9 cellular contexts compared by ENCODE assay signal in the genomic region with DNA sequence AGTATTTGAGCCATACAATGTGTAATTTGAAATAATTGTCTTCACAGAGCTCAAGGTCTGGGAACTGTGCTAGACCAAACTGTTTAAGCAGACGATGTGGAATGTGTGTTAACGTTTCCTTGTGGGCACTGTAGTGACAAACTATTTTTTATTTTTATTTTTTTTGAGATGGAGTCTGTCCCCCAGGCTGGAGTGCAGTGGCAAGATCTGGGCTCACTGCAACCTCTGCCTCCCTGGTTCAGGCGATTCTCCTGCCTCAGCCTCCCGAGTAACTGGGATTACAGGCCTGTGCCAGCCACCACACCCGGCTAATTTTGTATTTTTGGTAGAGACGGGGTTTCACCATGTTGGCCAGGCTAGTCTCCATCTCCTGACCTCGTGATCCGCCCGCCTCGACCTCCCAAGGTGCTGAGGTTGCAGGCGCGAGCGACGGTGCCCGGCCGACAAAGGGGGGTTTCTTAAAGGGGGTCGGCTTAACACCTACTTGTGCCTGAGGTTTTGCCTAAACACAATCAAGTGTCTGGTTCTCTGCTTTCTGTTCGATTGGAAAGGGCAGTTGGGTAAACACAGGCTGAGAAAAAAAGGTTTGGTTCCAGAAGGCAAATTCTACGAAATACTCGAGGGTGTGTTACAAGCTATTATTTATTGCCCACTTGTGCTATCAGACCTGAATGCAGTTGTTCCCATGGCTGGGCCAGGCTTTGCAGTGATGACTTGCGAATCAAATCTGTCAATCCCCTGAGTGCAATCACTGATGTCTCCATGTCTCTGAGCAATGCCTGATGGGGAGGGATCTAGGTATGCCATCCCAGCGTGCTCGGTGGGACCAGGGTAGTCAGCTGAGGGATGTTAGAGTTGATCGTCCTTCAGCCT. TPM values are rescaled to one million over a fixed set of nuclear protein-coding genes. Genes with fewer than 3 reads are reported as not detected.
DNase-seq lines count a peak whose midpoint lies in the region; ATAC-seq and TF ChIP-seq lines count a peak whose summit lies in the region.
"Had no signal": no experiment of that assay in that cellular context is flagged by ENCODE, and none has a peak within 500 bp of the region (broad histone marks: within the 10 kb centered on the region; RNA-seq: fewer than 3 reads in every experiment).

No MANE protein-coding gene starts in this region.

- peak overlapping the region; percentile 86 to 92 (median 89) for H3K4me3 Mint-ChIP-seq in naive thymus-derived CD4-positive, alpha-beta T cell

- intact Hi-C loops in naive thymus-derived CD4-positive, alpha-beta T cell (cut with micrococcal nuclease), result loop anchor here (2.0 to 5.0 kb wide), 6 partner anchors 129 to 1426 kb away; a partner anchor contains a TSS
- intact Hi-C loops in left colon (cut with DNase I, micrococcal nuclease), result no loop called here

- peaks cover 13 to 42% (median 33%) of the 10 kb centered on the region in 7 donors for H3K4me1 Mint-ChIP-seq in naive thymus-derived CD4-positive, alpha-beta T cell

- peak overlapping the region; percentile 78 to 92 (median 86) for H3K27ac Mint-ChIP-seq in naive thymus-derived CD4-positive, alpha-beta T cell

- no peaks in the 10 kb centered on the region for H3K9me3 Mint-ChIP-seq in naive thymus-derived CD4-positive, alpha-beta T cell

- POLR2A ChIA-PET in AG04449 (lab: Yijun Ruan, JAX), result interaction anchor here (1.1 to 4.5 kb wide), 6 partner anchors 8 to 183 kb away, joined by 4 to 36 read pairs (median 7); a partner anchor contains a TSS
- POLR2A ChIA-PET in naive thymus-derived CD4-positive, alpha-beta T cell (lab: Charles Lee), result interaction anchor here (0.6 to 6.8 kb wide), 9 partner anchors 9 to 1237 kb away, joined by 3 to 183 read pairs (median 12); a partner anchor contains a TSS

- no peaks in the 10 kb centered on the region for H3K27me3 Mint-ChIP-seq in naive thymus-derived CD4-positive, alpha-beta T cell

- H3K36me3 ChIP-seq in KOPT-K1 (ENCODE audit: insufficient read depth, low read length), result peaks cover 60% of the 10 kb centered on the region
- H3K36me3 ChIP-seq in naive thymus-derived CD4-positive, alpha-beta T cell (ENCODE audit: control insufficient read depth in 2 of 3, insufficient read depth in 3 of 3, low read length in 3 of 3), result peaks cover 36 to 52% (median 37%) of the 10 kb centered on the region in 3 experiments

- peaks cover 14 to 48% (median 25%) of the 10 kb centered on the region in 5 donors for H3K36me3 Mint-ChIP-seq in naive thymus-derived CD4-positive, alpha-beta T cell

- peaks cover 22 to 26% of the 10 kb centered on the region in 2 donors for H3K4me1 ChIP-seq in naive thymus-derived CD4-positive, alpha-beta T cell (ENCODE audit: control insufficient read depth in 2 of 2, insufficient read depth in 2 of 2, low read length in 2 of 2)

- CTCF ChIA-PET in AG04449 (lab: Yijun Ruan, JAX), result interaction anchor here (0.9 to 1.2 kb wide), 4 partner anchors 8 to 132 kb away, joined by 3 to 9 read pairs (median 4); a partner anchor contains a TSS
- CTCF ChIA-PET in naive thymus-derived CD4-positive, alpha-beta T cell (lab: Charles Lee), result no interaction called here

- no peak for ATAC-seq in naive thymus-derived CD4-positive, alpha-beta T cell
- ATAC-seq in left colon, result no peak

- H3K27ac ChIP-seq in KOPT-K1 (ENCODE audit: low read depth, low read length, poor library complexity, severe bottlenecking), result peak overlapping the region; percentile 92
- H3K27ac ChIP-seq in naive thymus-derived CD4-positive, alpha-beta T cell (ENCODE audit: low read depth, low read length), result peak overlapping the region; percentile 90

- DNase-seq in AG04449 (ENCODE audit: low read depth, low spot score), result no peak
- no peak for DNase-seq in choroid plexus epithelial cell (ENCODE audit: low read depth)
- no peak for DNase-seq in naive thymus-derived CD4-positive, alpha-beta T cell
- no peak for DNase-seq in NCI-H2227 (lab: John Stamatoyannopoulos, UW; ENCODE audit: unreplicated experiment)
- no peak for DNase-seq in AML-193 (lab: John Stamatoyannopoulos, UW)
- DNase-seq in NCI-H146 (lab: John Stamatoyannopoulos, UW), result no peak
- DNase-seq in left colon, result no peak
- DNase-seq: T-helper 9 cell had no signal

- H3K4me3 ChIP-seq in AG04449 (ENCODE audit: low read depth, low read length) (peak overlapping the region; percentile 90), choroid plexus epithelial cell (ENCODE audit: low read depth, low read length) (peak overlapping the region; percentile 98)
- H3K4me3 ChIP-seq in naive thymus-derived CD4-positive, alpha-beta T cell (ENCODE audit: low read length), result peak overlapping the region; percentile 82

- no peaks in the 10 kb centered on the region for H3K9me3 ChIP-seq in KOPT-K1 (ENCODE audit: insufficient read depth, low read length, poor library complexity, severe bottlenecking)
- H3K9me3 ChIP-seq in naive thymus-derived CD4-positive, alpha-beta T cell (ENCODE audit: control insufficient read depth in 2 of 3, low read length in 3 of 3), result no peaks in the 10 kb centered on the region

- no peak for TF ChIP-seq CTCF in AG04449 (IDR thresholded peaks at IDR 0.05; ENCODE audit: insufficient read depth, low read length, missing control alignments)
- TF ChIP-seq CTCF in choroid plexus epithelial cell (conservative IDR thresholded peaks at IDR 0.05; ENCODE audit: low read depth, low read length), result no peak

- no peaks in the 10 kb centered on the region for H3K27me3 ChIP-seq in naive thymus-derived CD4-positive, alpha-beta T cell (ENCODE audit: control insufficient read depth in 2 of 2, insufficient read depth in 2 of 2, low read length in 2 of 2)

RNA-seq across cellular contexts. Expression of a gene that starts 1.3 kb away (rescaled TPM):
- 100 to 1,000 TPM; 216 to 375 (median 287) TPM for total RNA-seq in naive thymus-derived CD4-positive, alpha-beta T cell
- polyA plus RNA-seq in naive thymus-derived CD4-positive, alpha-beta T cell, result 100 to 1,000 TPM in 1 of 2 donors, 10 to 100 TPM in 1; 89.0 to 129 TPM
- 10 to 100 TPM; 70.9 to 85.3 TPM for total RNA-seq in left colon

RNA-seq across cellular contexts. Expression of a gene that starts 10.3 kb away (rescaled TPM):
- total RNA-seq in naive thymus-derived CD4-positive, alpha-beta T cell, result 100 to 1,000 TPM; 105 to 161 (median 107) TPM
- polyA plus RNA-seq in naive thymus-derived CD4-positive, alpha-beta T cell, result 100 to 1,000 TPM; 101 to 135 TPM
- total RNA-seq in left colon, result 100 to 1,000 TPM; 104 to 144 TPM

RNA-seq across cellular contexts. Expression of a gene that starts 38.8 kb away (rescaled TPM):
- 10 to 100 TPM in 1 of 5 experiments, 1 to 10 TPM in 4; 5.2 to 10.5 (median 7.7) TPM for total RNA-seq in naive thymus-derived CD4-positive, alpha-beta T cell
- polyA plus RNA-seq in naive thymus-derived CD4-positive, alpha-beta T cell, result under 1 TPM; 0.09 to 0.33 TPM
- total RNA-seq in left colon, result 1 to 10 TPM; 1.9 to 8.2 TPM

Comparison
In these comparisons a context has a peak if more than half of its experiments do, and no peak if none do; other contexts are left out.
1. intact Hi-C loops: an anchor here in naive thymus-derived CD4-positive, alpha-beta T cell (2.0 to 5.0 kb wide); none called in left colon.